ENCODE assay signal across 36 cellular contexts in genomic region chr2:148979919-148980277, GRCh38. TPM values are rescaled to one million over a fixed set of nuclear protein-coding genes. Genes with fewer than 3 reads are reported as not detected.
A peak's percentile ranks its signal among the peaks of the same experiment; 100 is the strongest.
DNase-seq lines count a peak whose midpoint lies in the region; ATAC-seq, FAIRE-seq and TF ChIP-seq lines count a peak whose summit lies in the region.
"Had no signal": no experiment of that assay in that cellular context is flagged by ENCODE, and none has a peak within 500 bp of the region (broad histone marks: within the 10 kb centered on the region; RNA-seq: fewer than 3 reads in every experiment).

No MANE protein-coding gene starts in this region.

- H3K4ac ChIP-seq in H1 (replicated peaks; ENCODE audit: insufficient read length, low read depth, low read length), result no peak overlapping the region

- H3K36me3 Mint-ChIP-seq in GM23338 (ENCODE audit: low read depth), result peaks cover 46% of the 10 kb centered on the region

- H3K9ac ChIP-seq in H1 (replicated peaks in 1 of 4; ENCODE audit: extremely low read depth in 1 of 4, low read depth in 3 of 4, low read length in 3 of 4), result no peak overlapping the region
- H3K9ac ChIP-seq: KMS-11 had no signal

- H3K4me1 ChIP-seq in GM23338 (ENCODE audit: insufficient read depth) (peaks cover 10% of the 10 kb centered on the region), H1 (replicated peaks in 1 of 4; ENCODE audit: control insufficient read depth in 3 of 4, insufficient read depth in 4 of 4, low read length in 3 of 4) (peaks cover 0 to 11% (median 6%) of the 10 kb centered on the region in 4 experiments; a peak in 5 of 7 replicates), osteoblast (ENCODE audit: insufficient read depth, low read length) (no peaks in the 10 kb centered on the region)
- H3K4me1 ChIP-seq: breast epithelium, psoas muscle had no signal

- no peak overlapping the region for H4K8ac ChIP-seq in H1 (ENCODE audit: extremely low read depth, insufficient read depth, low read length)

- peaks cover 4% of the 10 kb centered on the region; the same call in 1 of the 2 replicates for H4K20me1 ChIP-seq in GM23338 (replicated peaks; ENCODE audit: insufficient read depth)
- H4K20me1 ChIP-seq in H1 (replicated peaks in 1 of 2; ENCODE audit: control insufficient read depth in 1 of 2, insufficient read depth in 2 of 2, low read length in 2 of 2), result no peaks in the 10 kb centered on the region
- no peaks in the 10 kb centered on the region for H4K20me1 ChIP-seq in osteoblast (ENCODE audit: insufficient read depth, low read length)

- H3K18ac ChIP-seq in H1 (ENCODE audit: extremely low read depth, low read length), result no peak overlapping the region

- H3K56ac ChIP-seq in H1 (replicated peaks; ENCODE audit: insufficient read length, low read depth, low read length), result no peak overlapping the region

- H2BK12ac ChIP-seq in H1 (ENCODE audit: low read depth, low read length), result no peak overlapping the region

- H2BK5ac ChIP-seq in H1 (ENCODE audit: low read depth, low read length), result no peak overlapping the region

- WGBS in H1 (ENCODE audit: extremely low coverage in 1 of 2, insufficient coverage in 1 of 2, insufficient read length in 1 of 2, insufficient replicate concordance in 2 of 2, low coverage in 1 of 2, low lambda C conversion rate in 2 of 2, missing lambda C conversion rate in 1 of 2), 2 experiments, result 52% methylated on average over 4 of the region's 4 CpGs; no CpG with 5 or more reads in 1 of the 2 experiments

- H3K4me1 Mint-ChIP-seq in GM23338, result peaks cover 30% of the 10 kb centered on the region
- H3K4me1 Mint-ChIP-seq: CD4-positive, alpha-beta memory T cell had no signal

- H3K14ac ChIP-seq in H1 (ENCODE audit: insufficient read length), result no peak overlapping the region

- no peak overlapping the region for H3K23ac ChIP-seq in H1 (ENCODE audit: insufficient read length)

- peaks cover 10% of the 10 kb centered on the region for H3K27me3 Mint-ChIP-seq in GM23338 (ENCODE audit: insufficient read depth, low read depth, poor library complexity)
- H3K27me3 Mint-ChIP-seq: B cell; CD4-positive, alpha-beta memory T cell; naive B cell had no signal

- no peak for TF ChIP-seq EP300 in H1 (IDR thresholded peaks at IDR 0.05; ENCODE audit: borderline replicate concordance in 1 of 2, low read depth in 2 of 2, low read length in 2 of 2)

- no peaks in the 10 kb centered on the region; the same call in 1 of the 2 replicates for H3K79me2 ChIP-seq in GM23338 (replicated peaks; ENCODE audit: insufficient read depth)
- H3K79me2 ChIP-seq in H1 (ENCODE audit: control insufficient read depth in 1 of 2, insufficient read depth in 2 of 2, low read length in 2 of 2), result no peaks in the 10 kb centered on the region
- no peaks in the 10 kb centered on the region for H3K79me2 ChIP-seq in osteoblast (ENCODE audit: insufficient read depth, low read length)

- H3K23me2 ChIP-seq in H1 (ENCODE audit: low read depth, low read length), result no peaks in the 10 kb centered on the region

- TF ChIP-seq CTCF in GM23338 (conservative IDR thresholded peaks at IDR 0.05; ENCODE audit: low read depth in 2 of 2), result no peak
- no peak for TF ChIP-seq CTCF in H1 (IDR thresholded peaks at IDR 0.05; ENCODE audit: control extremely low read depth in 1 of 3, insufficient read depth in 1 of 3, low read depth in 1 of 3, low read length in 3 of 3)
- no peak for TF ChIP-seq CTCF in osteoblast (IDR thresholded peaks at IDR 0.05; ENCODE audit: extremely low read depth, low read depth, low read length)

- peak; percentile 93 for DNase-seq in DMS79 (lab: John Stamatoyannopoulos, UW)
- no peak for DNase-seq in GM23338 (ENCODE audit: low spot score)
- DNase-seq in NCI-H345 (lab: John Stamatoyannopoulos, UW), result peak; percentile 88
- no peak for DNase-seq in H1 (ENCODE audit: low read depth in 1 of 2, low spot score in 2 of 2)
- no peak for DNase-seq in substantia nigra (lab: John Stamatoyannopoulos, UW)
- DNase-seq in effector CD8-positive, alpha-beta T cell (lab: John Stamatoyannopoulos, UW), result no peak
- no peak for DNase-seq in osteoblast (ENCODE audit: insufficient read length, low spot score, missing footprints)
- DNase-seq: ACHN; activated CD4-positive, alpha-beta T cell treated with anti-CD3 and anti-CD28 coated beads for 48 hours; activated CD8-positive, alpha-beta memory T cell treated with anti-CD3 and anti-CD28 coated beads for 24 hours; activated naive CD4-positive, alpha-beta T cell treated with anti-CD3 and anti-CD28 coated beads, Interleukin-2, amount 50 U/mL, for 16 hours; activated T-cell treated with anti-CD3 and anti-CD28 coated beads for 4 hours; amygdala; CD4-positive, alpha-beta memory T cell; lower lobe of right lung; midbrain; MM.1S; naive B cell; NCI-H1694; NCI-H226; psoas muscle; SJCRH30; stimulated activated CD4-positive, alpha-beta T cell treated with anti-CD3 and anti-CD28 coated beads, Interleukin-4, amount 100 ng/mL, for 1 hour; SW 1271; T1000; trophoblast cell; WERI-Rb-1 had no signal

- no peak overlapping the region for H2BK15ac ChIP-seq in H1 (ENCODE audit: low read length)

- peaks cover 3% of the 10 kb centered on the region; the same call in 1 of the 2 replicates for H3K9me2 ChIP-seq in GM23338 (ENCODE audit: insufficient read depth)

- H3K9me3 ChIP-seq in H1 (ENCODE audit: insufficient read depth in 2 of 2, low read depth in 1 of 2, low read length in 1 of 2) (no peaks in the 10 kb centered on the region), osteoblast (ENCODE audit: low read depth, low read length) (no peaks in the 10 kb centered on the region)
- H3K9me3 ChIP-seq: breast epithelium, HAP-1, lower lobe of right lung, psoas muscle, SJCRH30 had no signal

- H3K79me1 ChIP-seq in H1 (ENCODE audit: low read depth, low read length), result no peaks in the 10 kb centered on the region

- H3K27ac Mint-ChIP-seq in GM23338, result peak overlapping the region; percentile 22
- H3K27ac Mint-ChIP-seq: activated T-helper 2 cell treated with anti-CD3 and anti-CD28 coated beads, Interferon-gamma antibody, Interleukin-2, Interleukin-4, amounts not matched to agents 10 μg/mL and 5 μg/mL and 100 μg/mL, durations not matched to agents 14 hours and 24 hours and 36 hours; B cell; naive B cell had no signal

- no peak for TF ChIP-seq POLR2A in H1 (IDR thresholded peaks at IDR 0.05; ENCODE audit: control extremely low read depth in 1 of 2, low read depth in 2 of 2, low read length in 2 of 2)

- H3K27ac ChIP-seq in GM23338 (ENCODE audit: low read depth), result peak overlapping the region; percentile 37; the same call in 1 of the 2 replicates
- no peak overlapping the region for H3K27ac ChIP-seq in H1 (ENCODE audit: low read depth, low read length)
- H3K27ac ChIP-seq in substantia nigra (ENCODE audit: low read depth, low read length, poor library complexity, severe bottlenecking), result no peak overlapping the region
- H3K27ac ChIP-seq in osteoblast (ENCODE audit: low read depth, low read length), result no peak overlapping the region
- H3K27ac ChIP-seq: KMS-11, lower lobe of right lung, psoas muscle, SJCRH30, WERI-Rb-1 had no signal

- TF ChIP-seq RAD21 in H1 (IDR thresholded peaks at IDR 0.05 in 1 of 2, conservative IDR thresholded peaks at IDR 0.05 in 1 of 2; ENCODE audit: low read depth in 2 of 2, low read length in 2 of 2), result no peak

- no peak overlapping the region for H2BK120ac ChIP-seq in H1 (replicated peaks; ENCODE audit: low read depth, low read length)

- no peaks in the 10 kb centered on the region for H3K9me3 Mint-ChIP-seq in GM23338
- H3K9me3 Mint-ChIP-seq: activated T-helper 2 cell treated with anti-CD3 and anti-CD28 coated beads, Interferon-gamma antibody, Interleukin-2, Interleukin-4, amounts not matched to agents 10 μg/mL and 5 μg/mL and 100 μg/mL, durations not matched to agents 14 hours and 24 hours and 36 hours; CD4-positive, alpha-beta memory T cell; naive B cell had no signal

- no peak overlapping the region for H3K4me2 ChIP-seq in GM23338
- no peak overlapping the region for H3K4me2 ChIP-seq in H1 (ENCODE audit: insufficient read depth in 1 of 2, low read depth in 2 of 2, low read length in 2 of 2)
- no peak overlapping the region for H3K4me2 ChIP-seq in osteoblast (ENCODE audit: insufficient read depth, low read length)
- H3K4me2 ChIP-seq: KMS-11 had no signal

- H2AFZ ChIP-seq in GM23338 (no peak overlapping the region), H1 (ENCODE audit: low read length) (no peak overlapping the region), osteoblast (ENCODE audit: low read length) (no peak overlapping the region)

- H3K27me3 ChIP-seq in GM23338 (ENCODE audit: insufficient read depth) (no peaks in the 10 kb centered on the region), H1 (replicated peaks in 1 of 4; ENCODE audit: control insufficient read depth in 3 of 4, extremely low read depth in 1 of 4, insufficient read depth in 3 of 4, low read length in 3 of 4) (no peaks in the 10 kb centered on the region), osteoblast (ENCODE audit: insufficient read depth, low read length) (peaks cover 4% of the 10 kb centered on the region)
- H3K27me3 ChIP-seq: breast epithelium, SJCRH30 had no signal

- POLR2A ChIA-PET in H1 (lab: Charles Lee; ENCODE audit: partially characterized antibody), result no interaction called here

- H2BK20ac ChIP-seq in H1 (ENCODE audit: low read length), result no peak overlapping the region

- H4K5ac ChIP-seq in H1 (ENCODE audit: insufficient read length, low read depth, low read length), result no peak overlapping the region

- CTCF ChIA-PET in H1 (lab: Charles Lee; ENCODE audit: partially characterized antibody), result interaction anchor here (1.8 to 2.3 kb wide), 3 partner anchors 11 to 52 kb away, joined by 3 to 9 read pairs (median 5); no protein-coding TSS in a partner anchor

- peaks cover 4% of the 10 kb centered on the region; the same call in 1 of the 2 replicates for H3K36me3 ChIP-seq in GM23338 (ENCODE audit: insufficient read depth)
- peaks cover 2 to 35% (median 24%) of the 10 kb centered on the region in 4 experiments; a peak in 6 of 8 replicates for H3K36me3 ChIP-seq in H1 (ENCODE audit: control insufficient read depth in 2 of 4, insufficient read depth in 4 of 4, low read length in 3 of 4)
- no peaks in the 10 kb centered on the region for H3K36me3 ChIP-seq in osteoblast (ENCODE audit: insufficient read depth, low read length)
- H3K36me3 ChIP-seq: breast epithelium, lower lobe of right lung, SJCRH30, WERI-Rb-1 had no signal

- no peak overlapping the region for H4K91ac ChIP-seq in H1 (replicated peaks; ENCODE audit: insufficient read length, low read length)

- FAIRE-seq in H1 (lab: Jason Lieb, UNC), result peak; percentile 42
- FAIRE-seq: D721Med, keratinocyte had no signal

- H3K4me3 Mint-ChIP-seq in GM23338, result no peak overlapping the region; the same call in 2 of the 3 replicates
- H3K4me3 Mint-ChIP-seq: B cell; CD4-positive, alpha-beta memory T cell; naive B cell had no signal

- peak; percentile 59 for ATAC-seq in GM23338
- no peak for ATAC-seq in esophagus mucosa
- ATAC-seq: lower lobe of right lung had no signal

- no peaks in the 10 kb centered on the region for H3F3A ChIP-seq in GM23338 (replicated peaks; ENCODE audit: low read depth)

- no peak overlapping the region for H3K4me3 ChIP-seq in GM23338
- no peak overlapping the region for H3K4me3 ChIP-seq in H1 (ENCODE audit: extremely low read depth in 1 of 4, insufficient read depth in 2 of 4, low read depth in 3 of 4, low read length in 4 of 4)
- no peak overlapping the region for H3K4me3 ChIP-seq in osteoblast (ENCODE audit: insufficient read depth, low read length)
- H3K4me3 ChIP-seq: breast epithelium, HAP-1, lower lobe of right lung, psoas muscle, SJCRH30 had no signal

- no peak overlapping the region for H2AK5ac ChIP-seq in H1 (ENCODE audit: low read depth, low read length)

RNA-seq across cellular contexts. Expression of gene LYPD6B, which starts 58.6 kb away (rescaled TPM):
- total RNA-seq in GM23338 (2014; rRNA removed; shearing (Covaris generic)), result 1.7 and 3.1 TPM in 2 replicates
- polyA plus RNA-seq in GM23338 (2016; fragmentation: Nextera tagmentation; extraction: Ambion mirVana) (3.4 and 3.6 TPM in 2 replicates), H1 (2011; rRNA removed) (2.5 and 3.5 TPM in 2 replicates)
- total RNA-seq in H1 (2021; fragmentation: NEBNext Ultra II Directional; extraction: Animal tissue kit (Norgen Biotek cat#: 25700)), result 2.2 and 3.0 TPM in 2 replicates
- polyA plus RNA-seq in H1 (2011; cell fraction: cytosol; rRNA removed), result 3.1 TPM
- polyA plus RNA-seq in H1 (2011; cell fraction: nucleus; rRNA removed), result 4.6 TPM
- polyA plus RNA-seq in H1 (2012, experiment 1 of 2), result 2.3 to 3.7 TPM (median 3.5 TPM) in 4 replicates
- polyA plus RNA-seq in H1 (2012, experiment 2 of 2), result 1.2 TPM
- polyA plus RNA-seq in H1 (2013, experiment 1 of 2), result 1.2 TPM
- 1.4 TPM for polyA plus RNA-seq in H1 (2013, experiment 2 of 2)
- polyA minus RNA-seq in H1 (2011; rRNA and poly(A)+ RNA removed), result 1.4 and 2.0 TPM in 2 replicates
- polyA minus RNA-seq in H1 (2011; cell fraction: cytosol; rRNA and poly(A)+ RNA removed), result not detected
- 1.00 TPM for polyA minus RNA-seq in H1 (2011; cell fraction: nucleus; rRNA and poly(A)+ RNA removed)
- total RNA-seq in esophagus mucosa (3.2 TPM), osteoblast (2.5 and 2.9 TPM in 2 replicates)
- total RNA-seq: activated T-helper 2 cell treated with anti-CD3 and anti-CD28 coated beads, Interferon-gamma antibody, Interleukin-2, Interleukin-4, amounts not matched to agents 10 μg/mL and 5 μg/mL and 100 μg/mL, durations not matched to agents 14 hours and 24 hours and 36 hours; CD4-positive, alpha-beta memory T cell; psoas muscle; sciatic nerve; SJCRH30 had no signal
- polyA plus RNA-seq: CD4-positive, alpha-beta memory T cell; psoas muscle had no signal

Comparison
In these comparisons a context has a peak if more than half of its experiments do, and no peak if none do; other contexts are left out.
1. DNase-seq: peak in DMS79 (single experiment) and NCI-H345 (single experiment); none in GM23338 (single experiment), H1 (0 of 2), substantia nigra (0 of 49), effector CD8-positive, alpha-beta T cell (single experiment) and osteoblast (single experiment).